ENCODE assay signal across 10 cellular contexts in genomic region chr14:31024042-31024480, GRCh38. TPM values are rescaled to one million over a fixed set of nuclear protein-coding genes. Genes with fewer than 3 reads are reported as not detected.
A peak's percentile ranks its signal among the peaks of the same experiment; 100 is the strongest.
DNase-seq lines count a peak whose midpoint lies in the region; ATAC-seq and TF ChIP-seq lines count a peak whose summit lies in the region.
"Had no signal": no experiment of that assay in that cellular context is flagged by ENCODE, and none has a peak within 500 bp of the region (broad histone marks: within the 10 kb centered on the region; RNA-seq: fewer than 3 reads in every experiment).

No MANE protein-coding gene starts in this region.

- TF ChIP-seq CTCF in kidney epithelial cell (IDR thresholded peaks at IDR 0.05; ENCODE audit: insufficient read depth, low read length, poor library complexity, severe bottlenecking) (no peak), stomach (IDR thresholded peaks at IDR 0.05) (no peak)

- H3K27me3 ChIP-seq in kidney epithelial cell (ENCODE audit: control insufficient read depth, insufficient read depth, low read length) (no peaks in the 10 kb centered on the region), stomach (no peaks in the 10 kb centered on the region)

- intact Hi-C loops in activated T-helper 1 cell treated with anti-CD3 and anti-CD28 coated beads, Interleukin-12 subunit alpha, Interleukin-12 subunit beta, Interleukin-2, Interleukin-4 antibody, amounts not matched to agents 30 ng/mL and 10 ng/mL and 1 ng/mL, durations not matched to agents 14 hours and 24 hours and 36 hours (cut with micrococcal nuclease): loop anchor here (10.0 kb wide), 1 partner anchor 361 kb away; no protein-coding TSS in a partner anchor
- intact Hi-C loops in stomach (cut with DNase I; ENCODE audit: low total_unique reads): no loop called here

- TF ChIP-seq EP300 in stomach (IDR thresholded peaks at IDR 0.05): no peak

- H3K27ac Mint-ChIP-seq in activated CD4-positive, alpha-beta T cell treated with anti-CD3 and anti-CD28 coated beads, Interleukin-2, amount 10 ng/mL, durations not matched to agents 7 days and 5 days: no peak overlapping the region
- no peak overlapping the region for H3K27ac Mint-ChIP-seq in activated T-helper 1 cell treated with anti-CD3 and anti-CD28 coated beads, Interleukin-12 subunit alpha, Interleukin-12 subunit beta, Interleukin-2, Interleukin-4 antibody, amounts not matched to agents 30 ng/mL and 10 ng/mL and 1 ng/mL, durations not matched to agents 14 hours and 24 hours and 36 hours

- no peak for DNase-seq in activated CD4-positive, alpha-beta T cell treated with anti-CD3 and anti-CD28 coated beads, Interleukin-2, amount 10 ng/mL, durations not matched to agents 7 days and 5 days
- no peak for DNase-seq in activated CD4-positive, alpha-beta T cell treated with anti-CD3 and anti-CD28 coated beads, Interleukin-2, amount 50 U/mL, for 48 hours
- DNase-seq in activated T-helper 1 cell treated with anti-CD3 and anti-CD28 coated beads, Interleukin-12 subunit alpha, Interleukin-12 subunit beta, Interleukin-2, Interleukin-4 antibody, amounts not matched to agents 30 ng/mL and 10 ng/mL and 1 ng/mL, durations not matched to agents 14 hours and 24 hours and 36 hours (ENCODE audit: low spot score): no peak
- no peak for DNase-seq in kidney epithelial cell (ENCODE audit: low read depth)
- DNase-seq in stomach: no peak
- no peak for DNase-seq in KBM-7
- DNase-seq in SK-N-DZ (ENCODE audit: low spot score): no peak
- DNase-seq: NCI-H1694 treated with DMSO at 0.1 percent for 48 hours had no signal

- no peaks in the 10 kb centered on the region for H3K9me3 ChIP-seq in stomach

- peak overlapping the region; percentile 80 for H3K4me3 Mint-ChIP-seq in activated CD4-positive, alpha-beta T cell treated with anti-CD3 and anti-CD28 coated beads, Interleukin-2, amount 10 ng/mL, durations not matched to agents 7 days and 5 days
- H3K4me3 Mint-ChIP-seq in activated T-helper 1 cell treated with anti-CD3 and anti-CD28 coated beads, Interleukin-12 subunit alpha, Interleukin-12 subunit beta, Interleukin-2, Interleukin-4 antibody, amounts not matched to agents 30 ng/mL and 10 ng/mL and 1 ng/mL, durations not matched to agents 14 hours and 24 hours and 36 hours: peak overlapping the region; percentile 0

- CTCF ChIA-PET in activated CD4-positive, alpha-beta T cell treated with anti-CD3 and anti-CD28 coated beads, Interleukin-2, amount 10 ng/mL, durations not matched to agents 7 days and 5 days (lab: Charles Lee): interaction anchor here (0.6 kb wide), 1 partner anchor 115 kb away, joined by 3 read pairs; no protein-coding TSS in a partner anchor

- no peaks in the 10 kb centered on the region for H3K9me3 Mint-ChIP-seq in activated CD4-positive, alpha-beta T cell treated with anti-CD3 and anti-CD28 coated beads, Interleukin-2, amount 10 ng/mL, durations not matched to agents 7 days and 5 days
- no peaks in the 10 kb centered on the region for H3K9me3 Mint-ChIP-seq in activated T-helper 1 cell treated with anti-CD3 and anti-CD28 coated beads, Interleukin-12 subunit alpha, Interleukin-12 subunit beta, Interleukin-2, Interleukin-4 antibody, amounts not matched to agents 30 ng/mL and 10 ng/mL and 1 ng/mL, durations not matched to agents 14 hours and 24 hours and 36 hours

- peaks cover 44% of the 10 kb centered on the region for H3K4me1 Mint-ChIP-seq in activated CD4-positive, alpha-beta T cell treated with anti-CD3 and anti-CD28 coated beads, Interleukin-2, amount 10 ng/mL, durations not matched to agents 7 days and 5 days
- H3K4me1 Mint-ChIP-seq in activated T-helper 1 cell treated with anti-CD3 and anti-CD28 coated beads, Interleukin-12 subunit alpha, Interleukin-12 subunit beta, Interleukin-2, Interleukin-4 antibody, amounts not matched to agents 30 ng/mL and 10 ng/mL and 1 ng/mL, durations not matched to agents 14 hours and 24 hours and 36 hours (ENCODE audit: low read depth): peaks cover 50% of the 10 kb centered on the region

- no peaks in the 10 kb centered on the region for H3K36me3 ChIP-seq in kidney epithelial cell (ENCODE audit: control insufficient read depth, insufficient read depth, low read length)
- H3K36me3 ChIP-seq in stomach: peaks cover 0 to 7% (median 0%) of the 10 kb centered on the region in 4 donors

- H3K4me3 ChIP-seq in kidney epithelial cell (ENCODE audit: low read depth, low read length) (peak overlapping the region; percentile 99), stomach (peak overlapping the region; percentile 81 to 99 (median 98))

- peaks cover 9 to 47% (median 31%) of the 10 kb centered on the region in 4 donors for H3K4me1 ChIP-seq in stomach

- H3K27me3 Mint-ChIP-seq in activated CD4-positive, alpha-beta T cell treated with anti-CD3 and anti-CD28 coated beads, Interleukin-2, amount 10 ng/mL, durations not matched to agents 7 days and 5 days: no peaks in the 10 kb centered on the region
- H3K27me3 Mint-ChIP-seq in activated T-helper 1 cell treated with anti-CD3 and anti-CD28 coated beads, Interleukin-12 subunit alpha, Interleukin-12 subunit beta, Interleukin-2, Interleukin-4 antibody, amounts not matched to agents 30 ng/mL and 10 ng/mL and 1 ng/mL, durations not matched to agents 14 hours and 24 hours and 36 hours (ENCODE audit: insufficient read depth): no peaks in the 10 kb centered on the region

- in situ Hi-C loops in KBM-7 (cut with MboI; ENCODE audit: low pct_unique_long_range_greater_than_20kb, low sequenced_read_pairs): no loop called here

- peaks cover 19% of the 10 kb centered on the region for H3K36me3 Mint-ChIP-seq in activated CD4-positive, alpha-beta T cell treated with anti-CD3 and anti-CD28 coated beads, Interleukin-2, amount 10 ng/mL, durations not matched to agents 7 days and 5 days (ENCODE audit: low read depth)
- peaks cover 15% of the 10 kb centered on the region for H3K36me3 Mint-ChIP-seq in activated T-helper 1 cell treated with anti-CD3 and anti-CD28 coated beads, Interleukin-12 subunit alpha, Interleukin-12 subunit beta, Interleukin-2, Interleukin-4 antibody, amounts not matched to agents 30 ng/mL and 10 ng/mL and 1 ng/mL, durations not matched to agents 14 hours and 24 hours and 36 hours (ENCODE audit: low read depth)

- peak overlapping the region in 4 of 5 donors; percentile 99 to 100 (median 100) for H3K27ac ChIP-seq in stomach
- H3K27ac ChIP-seq: C4-2B had no signal

- no peak for ATAC-seq in HG02840 (IDR thresholded peaks at IDR 0.05; ENCODE audit: low FRiP score, unreplicated experiment)

- POLR2A ChIA-PET in activated CD4-positive, alpha-beta T cell treated with anti-CD3 and anti-CD28 coated beads, Interleukin-2, amount 10 ng/mL, durations not matched to agents 7 days and 5 days (lab: Charles Lee): no interaction called here

- no peak for TF ChIP-seq POLR2A in stomach (IDR thresholded peaks at IDR 0.05)

RNA-seq across cellular contexts. Expression of gene AP4S1, which starts 1.4 kb away (rescaled TPM):
- total RNA-seq in activated CD4-positive, alpha-beta T cell treated with anti-CD3 and anti-CD28 coated beads, Interleukin-2, amount 10 ng/mL, durations not matched to agents 7 days and 5 days: 1 to 10 TPM; 5.1 to 6.4 TPM
- 7.9 and 8.5 TPM in 2 replicates for total RNA-seq in activated T-helper 1 cell treated with anti-CD3 and anti-CD28 coated beads, Interleukin-12 subunit alpha, Interleukin-12 subunit beta, Interleukin-2, Interleukin-4 antibody, amounts not matched to agents 30 ng/mL and 10 ng/mL and 1 ng/mL, durations not matched to agents 14 hours and 24 hours and 36 hours
- total RNA-seq in kidney epithelial cell (5.5 and 16.0 TPM in 2 replicates), stomach (10 to 100 TPM in 1 of 5 donors, 1 to 10 TPM in 2, under 1 TPM in 1, not detected in 1; 0.45 to 15.6 (median 5.4) TPM)
- polyA plus RNA-seq in stomach: 1 to 10 TPM; 2.7 to 5.8 (median 5.0) TPM
- polyA plus RNA-seq in SK-N-DZ (2014; cell fraction: cytosol; rRNA removed): 3.7 and 5.5 TPM in 2 replicates
- 4.2 and 4.7 TPM in 2 replicates for polyA plus RNA-seq in SK-N-DZ (2014; cell fraction: nucleus; rRNA removed)

RNA-seq across cellular contexts. Expression of gene STRN3, which starts 2.1 kb away (rescaled TPM):
- 10 to 100 TPM; 20.4 TPM for total RNA-seq in activated CD4-positive, alpha-beta T cell treated with anti-CD3 and anti-CD28 coated beads, Interleukin-2, amount 10 ng/mL, durations not matched to agents 7 days and 5 days
- 25.9 and 31.3 TPM in 2 replicates for total RNA-seq in activated T-helper 1 cell treated with anti-CD3 and anti-CD28 coated beads, Interleukin-12 subunit alpha, Interleukin-12 subunit beta, Interleukin-2, Interleukin-4 antibody, amounts not matched to agents 30 ng/mL and 10 ng/mL and 1 ng/mL, durations not matched to agents 14 hours and 24 hours and 36 hours
- total RNA-seq in kidney epithelial cell (30.5 and 34.2 TPM in 2 replicates), stomach (10 to 100 TPM; 13.9 to 91.8 (median 42.4) TPM)
- 10 to 100 TPM in 2 of 3 donors, 1 to 10 TPM in 1; 8.1 to 11.3 (median 10.5) TPM for polyA plus RNA-seq in stomach
- polyA plus RNA-seq in SK-N-DZ (2014; cell fraction: cytosol; rRNA removed): 27.4 and 35.2 TPM in 2 replicates
- polyA plus RNA-seq in SK-N-DZ (2014; cell fraction: nucleus; rRNA removed): 23.1 and 31.2 TPM in 2 replicates
